ENCODE assay signal across 25 cellular contexts in genomic region chr13:78830508-78830907, GRCh38.
"Had no signal": no experiment of that assay in that cellular context is flagged by ENCODE, and none has a peak within 500 bp of the region (broad histone marks: within the 10 kb centered on the region; RNA-seq: fewer than 3 reads in every experiment).

No MANE protein-coding gene starts in this region.

- H3K36me3 ChIP-seq: esophagus squamous epithelium, gastrocnemius medialis, heart right ventricle, left lung, lower lobe of right lung had no signal

- DNase-seq: cortex of kidney; effector CD8-positive, alpha-beta T cell; effector memory CD8-positive, alpha-beta T cell; endodermal cell; erythroblast; esophagus squamous epithelium; foreskin fibroblast; foreskin melanocyte; gastrocnemius medialis; glutamatergic neuron; head of caudate nucleus; heart right ventricle; hippocampal formation; left cardiac atrium; left lung; left ventricle myocardium superior; lower lobe of right lung; mesenchymal stem cell; mucosa of descending colon; naive B cell; natural killer cell had no signal

- H3K27ac ChIP-seq: epithelial cell of prostate, esophagus squamous epithelium, gastrocnemius medialis, heart right ventricle, left lung, lower lobe of right lung had no signal

- H3K27me3 ChIP-seq: esophagus squamous epithelium, gastrocnemius medialis, left lung had no signal

- H3K4me3 ChIP-seq: esophagus squamous epithelium, gastrocnemius medialis, heart right ventricle, left lung, lower lobe of right lung, mucosa of descending colon had no signal

- FAIRE-seq: islet of Langerhans, keratinocyte had no signal

- H3K4me1 ChIP-seq: esophagus squamous epithelium, gastrocnemius medialis, heart right ventricle, left lung, lower lobe of right lung had no signal

- H3K9me3 ChIP-seq: esophagus squamous epithelium, gastrocnemius medialis, heart right ventricle, left lung, lower lobe of right lung, mucosa of descending colon had no signal

- ATAC-seq: effector memory CD8-positive, alpha-beta T cell; esophagus mucosa; gastrocnemius medialis; heart right ventricle; left cardiac atrium; left lung; left ventricle myocardium superior; lower lobe of right lung; mucosa of descending colon; natural killer cell had no signal
